12 cellular contexts compared by ENCODE assay signal in the genomic region with DNA sequence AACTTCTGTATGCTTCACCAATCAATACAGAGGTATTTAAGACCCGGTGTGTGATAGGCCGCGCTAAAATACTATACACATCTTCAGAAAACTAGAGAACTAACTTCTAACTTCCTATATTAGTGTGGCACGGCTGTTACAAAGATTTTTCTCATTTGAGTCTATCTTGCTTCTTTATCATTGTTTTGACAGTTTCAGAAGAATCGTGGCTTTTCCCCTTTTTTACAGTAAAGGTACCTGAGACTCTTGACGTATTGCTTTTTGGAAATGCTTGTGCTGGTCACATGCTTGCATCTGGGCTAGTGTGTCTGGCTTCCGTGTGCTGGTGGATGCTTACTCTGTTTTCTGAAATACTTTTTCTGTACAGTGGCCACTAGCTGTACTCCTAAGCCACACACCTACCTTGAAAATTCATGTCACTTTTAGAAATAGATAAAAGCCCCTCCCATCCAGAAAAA. TPM values are rescaled to one million over a fixed set of nuclear protein-coding genes. Genes with fewer than 3 reads are reported as not detected.
DNase-seq lines count a peak whose midpoint lies in the region; ATAC-seq, FAIRE-seq and TF ChIP-seq lines count a peak whose summit lies in the region.
"Had no signal": no experiment of that assay in that cellular context is flagged by ENCODE, and none has a peak within 500 bp of the region (broad histone marks: within the 10 kb centered on the region; RNA-seq: fewer than 3 reads in every experiment).

No MANE protein-coding gene starts in this region.

- TF ChIP-seq CTCF in OCI-LY7 (conservative IDR thresholded peaks at IDR 0.05; ENCODE audit: low read length) (peak; percentile 25; the same call in 1 of the 2 replicates), natural killer cell (IDR thresholded peaks at IDR 0.05) (no peak), pancreas (IDR thresholded peaks at IDR 0.05) (no peak)

- POLR2A ChIA-PET in OCI-LY7 (lab: Charles Lee): interaction anchor here (0.7 to 14.5 kb wide), 5 partner anchors 9 to 35 kb away, joined by 3 to 265 read pairs (median 4); no protein-coding TSS in a partner anchor

- no peak overlapping the region for H2AFZ ChIP-seq in OCI-LY7 (ENCODE audit: low read length)

- H3K4me3 ChIP-seq in OCI-LY7 (ENCODE audit: low read depth, low read length, poor library complexity, severe bottlenecking) (peak overlapping the region; percentile 0), pancreas (no peak overlapping the region)

- no peak for FAIRE-seq in pancreas (lab: Jason Lieb, UNC)
- FAIRE-seq: bronchial epithelial cell had no signal

- H3K27me3 Mint-ChIP-seq in natural killer cell (ENCODE audit: low read depth in 2 of 2): no peaks in the 10 kb centered on the region

- intact Hi-C loops in OCI-LY7 (cut with micrococcal nuclease; ENCODE audit: unreplicated experiment) (no loop called here), natural killer cell (cut with micrococcal nuclease) (loop anchor here (2.0 to 5.0 kb wide), 2 partner anchors 16 to 110 kb away; no protein-coding TSS in a partner anchor), pancreas (cut with DNase I) (no loop called here)

- peak overlapping the region; percentile 93 for H3K4me3 Mint-ChIP-seq in natural killer cell

- H3K36me3 ChIP-seq in OCI-LY7 (ENCODE audit: insufficient read depth, low read length): peaks cover 82% of the 10 kb centered on the region
- H3K36me3 ChIP-seq in pancreas: no peaks in the 10 kb centered on the region

- H3K36me3 Mint-ChIP-seq in natural killer cell: peaks cover 19% of the 10 kb centered on the region

- WGBS in pancreas, 2 donors: 73 to 75% methylated on average over 7 of the region's 7 CpGs

- H3K79me2 ChIP-seq in OCI-LY7 (ENCODE audit: insufficient read depth, low read depth, low read length): peaks cover 80% of the 10 kb centered on the region

- peak overlapping the region; percentile 10 for H3K27ac ChIP-seq in OCI-LY7 (ENCODE audit: low read depth, low read length, poor library complexity, severe bottlenecking)
- no peak overlapping the region for H3K27ac ChIP-seq in pancreas

- H3K4me1 ChIP-seq in OCI-LY7 (ENCODE audit: insufficient read depth, low read length, poor library complexity, severe bottlenecking): peaks cover 73% of the 10 kb centered on the region
- H3K4me1 ChIP-seq in pancreas: no peaks in the 10 kb centered on the region

- H4K20me1 ChIP-seq in OCI-LY7 (ENCODE audit: insufficient read depth, low read length): peaks cover 32% of the 10 kb centered on the region; the same call in 1 of the 2 replicates

- ATAC-seq in GM18868 (IDR thresholded peaks at IDR 0.05; ENCODE audit: unreplicated experiment) (peak; percentile 77), HG02642 (IDR thresholded peaks at IDR 0.05; ENCODE audit: poor library complexity, unreplicated experiment) (peak; percentile 59), natural killer cell (peak; percentile 67 to 77 (median 76)), pancreas (no peak)
- ATAC-seq: left colon, Panc1 had no signal

- CTCF ChIA-PET in OCI-LY7 (lab: Charles Lee; ENCODE audit: unreplicated experiment): no interaction called here

- H3K9me3 Mint-ChIP-seq in natural killer cell: no peaks in the 10 kb centered on the region

- BruUV-seq in OCI-LY7 (replicated peaks; lab: Mats Ljungman, UMichigan): no TSS peak

- peaks cover 96 to 97% of the 10 kb centered on the region in 2 donors for H3K4me1 Mint-ChIP-seq in natural killer cell

- no peaks in the 10 kb centered on the region for H3K9me2 ChIP-seq in OCI-LY7 (ENCODE audit: insufficient read depth, low read length)

- H3K27ac Mint-ChIP-seq in natural killer cell: peak overlapping the region in 1 of 2 donors; percentile 98

- H3K27me3 ChIP-seq in pancreas: peaks cover 0 to 7% (median 2%) of the 10 kb centered on the region in 4 donors

- DNase-seq in OCI-LY7 (ENCODE audit: low spot score) (no peak), natural killer cell (no peak), NCI-H2196 (lab: John Stamatoyannopoulos, UW; ENCODE audit: unreplicated experiment) (no peak), superior temporal gyrus (ENCODE audit: extremely low spot score) (no peak), occipital lobe (lab: John Stamatoyannopoulos, UW) (no peak), pancreas (no peak)
- DNase-seq: HCEC 1CT, left colon had no signal

- H3K4me2 ChIP-seq in OCI-LY7 (ENCODE audit: low read length): peak overlapping the region; percentile 99

- H3K9me3 ChIP-seq in OCI-LY7 (ENCODE audit: low read length) (no peaks in the 10 kb centered on the region), pancreas (no peaks in the 10 kb centered on the region)

RNA-seq across cellular contexts. Expression of a gene that starts 12.7 kb away (rescaled TPM):
- 90.0 and 108 TPM in 2 replicates for total RNA-seq in OCI-LY7 (2014; rRNA removed; shearing (Covaris generic))
- total RNA-seq in OCI-LY7 (2022) (161 and 163 TPM in 2 replicates), natural killer cell (100 to 1,000 TPM; 294 to 391 (median 350) TPM), occipital lobe (2.3 TPM), pancreas (1 to 10 TPM in 5 of 6 donors, under 1 TPM in 1; 0.93 to 8.1 (median 2.6) TPM)
- under 1 TPM; 0.70 to 0.87 TPM for polyA plus RNA-seq in pancreas
- total RNA-seq: bronchial epithelial cell had no signal

Comparison
In these comparisons a context has a peak if more than half of its experiments do, and no peak if none do; other contexts are left out.
1. ATAC-seq: peak in GM18868 (single experiment), HG02642 (single experiment) and natural killer cell (3 of 3); none in pancreas (0 of 4).
2. RNA of a gene that starts 12.7 kb away (total RNA-seq): 294 to 391 TPM in natural killer cell and 90.0 to 163 TPM in OCI-LY7; 0.93 to 8.1 TPM in pancreas and 2.3 TPM in occipital lobe (single experiment); every median in the first group is over 4 times any median in the second.